Comparison of ENCODE assay signal across 8 cellular contexts in genomic region chr2:26561918-26562810, GRCh38.
DNase-seq lines count a peak whose midpoint lies in the region; ATAC-seq and TF ChIP-seq lines count a peak whose summit lies in the region.

No MANE protein-coding gene starts in this region.

- 46% methylated on average over 22 of the region's 69 CpGs; no CpG with 5 or more reads in 1 of the 2 donors for WGBS in gastroesophageal sphincter (ENCODE audit: low coverage in 1 of 2), 2 donors
- 20 to 31% (median 23%) methylated on average over 46 to 69 of the region's 69 CpGs for WGBS in psoas muscle, 3 donors

- H3K27ac ChIP-seq in gastroesophageal sphincter: no peak overlapping the region
- H3K27ac ChIP-seq in psoas muscle: no peak overlapping the region

- DNase-seq in DMS79 (lab: John Stamatoyannopoulos, UW): peak; percentile 37
- peak; percentile 73 for DNase-seq in NCI-H1105 (lab: John Stamatoyannopoulos, UW)
- DNase-seq in activated CD8-positive, alpha-beta memory T cell treated with anti-CD3 and anti-CD28 coated beads, Interleukin-2, amount 50 U/mL, for 4 hours: peak; percentile 18
- peak; percentile 51 to 80 for DNase-seq in psoas muscle

- no peaks in the 10 kb centered on the region for H3K9me3 ChIP-seq in gastroesophageal sphincter
- no peaks in the 10 kb centered on the region for H3K9me3 ChIP-seq in psoas muscle

- ATAC-seq in gastroesophageal sphincter: peak; percentile 71
- ATAC-seq in psoas muscle: peak; percentile 78 to 94 (median 86)
- no peak for ATAC-seq in GM21529 (IDR thresholded peaks at IDR 0.05; ENCODE audit: unreplicated experiment)
- no peak for ATAC-seq in GM18873 (IDR thresholded peaks at IDR 0.05; ENCODE audit: low FRiP score, unreplicated experiment)
- ATAC-seq in HG03571 (IDR thresholded peaks at IDR 0.05; ENCODE audit: unreplicated experiment): no peak

- TF ChIP-seq EP300 in gastroesophageal sphincter (IDR thresholded peaks at IDR 0.05): no peak

- intact Hi-C loops in psoas muscle (cut with DNase I): no loop called here

- TF ChIP-seq CTCF in gastroesophageal sphincter (IDR thresholded peaks at IDR 0.05) (peak in 3 of 4 experiments; percentile 26 to 48 (median 43)), psoas muscle (IDR thresholded peaks at IDR 0.05) (peak; percentile 20)

- peaks cover 62% of the 10 kb centered on the region for H3K27me3 ChIP-seq in gastroesophageal sphincter
- peaks cover 0 to 60% (median 5%) of the 10 kb centered on the region in 3 donors for H3K27me3 ChIP-seq in psoas muscle (ENCODE audit: insufficient read depth in 3 of 3, low read length in 2 of 3)

- H3K4me3 ChIP-seq in gastroesophageal sphincter (peak overlapping the region; percentile 18 to 51), psoas muscle (peak overlapping the region; percentile 62)

- H3K4me1 ChIP-seq in gastroesophageal sphincter (peaks cover 0 to 21% (median 11%) of the 10 kb centered on the region in 3 donors), psoas muscle (no peaks in the 10 kb centered on the region)

- no peak for TF ChIP-seq POLR2A in gastroesophageal sphincter (IDR thresholded peaks at IDR 0.05)

- H3K36me3 ChIP-seq in gastroesophageal sphincter (no peaks in the 10 kb centered on the region), psoas muscle (ENCODE audit: insufficient read depth in 1 of 2, low read depth in 1 of 2) (no peaks in the 10 kb centered on the region)

Comparison
In these comparisons a context has a peak if more than half of its experiments do, and no peak if none do; other contexts are left out.
1. DNase-seq: peak in every context shown above with its lines; median percentile 73 in NCI-H1105; 66 in psoas muscle; 37 in DMS79; 18 in activated CD8-positive, alpha-beta memory T cell treated with anti-CD3 and anti-CD28 coated beads, Interleukin-2, amount 50 U/mL, for 4 hours.
2. ATAC-seq: peak in gastroesophageal sphincter (single experiment) and psoas muscle (4 of 4); none in GM21529 (single experiment), GM18873 (single experiment) and HG03571 (single experiment).